8 cellular contexts compared by ENCODE assay signal in the genomic region with DNA sequence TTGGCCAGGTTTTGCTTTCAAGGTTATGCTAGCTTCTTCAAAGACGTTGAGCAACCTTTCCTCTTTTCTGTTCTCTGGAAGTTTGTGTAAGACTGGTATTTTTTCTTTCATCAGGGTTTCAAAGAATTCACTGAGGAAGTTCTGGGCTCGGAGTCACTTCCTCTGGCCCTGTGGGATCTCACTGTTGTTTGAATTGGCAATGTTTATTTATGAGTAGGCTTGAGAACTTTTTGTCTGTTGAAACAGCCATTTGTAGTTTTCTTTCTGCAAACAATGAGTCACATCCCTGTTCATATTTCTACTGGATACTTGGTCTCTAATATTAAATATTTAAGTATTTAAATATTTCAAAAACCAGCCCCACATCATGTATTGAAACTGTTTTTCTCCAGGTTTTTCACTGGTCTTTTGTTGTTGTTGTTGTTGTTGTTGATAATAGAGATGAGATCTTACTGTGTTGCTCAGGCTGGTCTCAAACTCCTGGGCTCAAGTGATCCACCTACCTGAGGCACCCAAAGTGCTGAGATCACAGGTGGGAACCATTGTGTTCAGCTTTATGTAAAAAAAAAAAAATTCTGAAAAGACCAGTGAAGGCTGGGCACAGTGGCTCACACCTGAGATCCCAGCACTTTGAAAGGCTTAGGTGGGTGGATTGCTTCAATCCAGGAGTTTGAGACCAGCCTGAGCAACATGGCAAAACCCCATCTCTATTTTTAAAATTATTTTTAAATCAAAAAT. TPM values are rescaled to one million over a fixed set of nuclear protein-coding genes. Genes with fewer than 3 reads are reported as not detected.
A peak's percentile ranks its signal among the peaks of the same experiment; 100 is the strongest.
DNase-seq lines count a peak whose midpoint lies in the region; ATAC-seq and TF ChIP-seq lines count a peak whose summit lies in the region.

No MANE protein-coding gene starts in this region.

- H3K4me3 Mint-ChIP-seq in stimulated activated naive CD8-positive, alpha-beta T cell treated with anti-CD3 and anti-CD28 coated beads, Interleukin-15, amount 100 ng/mL, for 72 hours = no peak overlapping the region
- no peak overlapping the region for H3K4me3 Mint-ChIP-seq in CD8-positive, alpha-beta memory T cell
- no peak overlapping the region for H3K4me3 Mint-ChIP-seq in effector memory CD8-positive, alpha-beta T cell

- H3K9me3 ChIP-seq in ascending aorta = no peaks in the 10 kb centered on the region
- no peaks in the 10 kb centered on the region for H3K9me3 ChIP-seq in CD8-positive, alpha-beta memory T cell (ENCODE audit: low read length)

- POLR2A ChIA-PET in CD8-positive, alpha-beta memory T cell (lab: Charles Lee) = no interaction called here

- DNase-seq in AG10803 (ENCODE audit: low read depth) = peak; percentile 97
- DNase-seq in LoVo (ENCODE audit: low spot score) = peak; percentile 62
- DNase-seq in ascending aorta (ENCODE audit: low spot score in 2 of 2) = peak in 1 of 2 donors; percentile 89
- peak; percentile 15 for DNase-seq in inferior parietal cortex (ENCODE audit: extremely low spot score)
- DNase-seq in stimulated activated naive CD8-positive, alpha-beta T cell treated with anti-CD3 and anti-CD28 coated beads, Interleukin-15, amount 100 ng/mL, for 72 hours = no peak
- no peak for DNase-seq in CD8-positive, alpha-beta memory T cell
- DNase-seq in activated CD4-positive, alpha-beta T cell treated with anti-CD3 and anti-CD28 coated beads, Interleukin-2, amount 50 U/mL, for 48 hours = no peak
- DNase-seq in effector memory CD8-positive, alpha-beta T cell = no peak

- peaks cover 10 to 25% of the 10 kb centered on the region in 2 donors for H3K4me1 ChIP-seq in ascending aorta
- peaks cover 8% of the 10 kb centered on the region for H3K4me1 ChIP-seq in CD8-positive, alpha-beta memory T cell (ENCODE audit: insufficient read depth, low read length)

- H3K9me3 Mint-ChIP-seq in stimulated activated naive CD8-positive, alpha-beta T cell treated with anti-CD3 and anti-CD28 coated beads, Interleukin-15, amount 100 ng/mL, for 72 hours = no peaks in the 10 kb centered on the region
- H3K9me3 Mint-ChIP-seq in CD8-positive, alpha-beta memory T cell = no peaks in the 10 kb centered on the region
- no peaks in the 10 kb centered on the region for H3K9me3 Mint-ChIP-seq in effector memory CD8-positive, alpha-beta T cell

- H3K36me3 Mint-ChIP-seq in CD8-positive, alpha-beta memory T cell = no peaks in the 10 kb centered on the region
- peaks cover 6% of the 10 kb centered on the region for H3K36me3 Mint-ChIP-seq in effector memory CD8-positive, alpha-beta T cell (ENCODE audit: insufficient read depth)

- H3K27me3 Mint-ChIP-seq in stimulated activated naive CD8-positive, alpha-beta T cell treated with anti-CD3 and anti-CD28 coated beads, Interleukin-15, amount 100 ng/mL, for 72 hours = no peaks in the 10 kb centered on the region
- peaks cover 3 to 7% of the 10 kb centered on the region in 2 donors for H3K27me3 Mint-ChIP-seq in CD8-positive, alpha-beta memory T cell
- H3K27me3 Mint-ChIP-seq in effector memory CD8-positive, alpha-beta T cell = no peaks in the 10 kb centered on the region

- H3K4me1 Mint-ChIP-seq in stimulated activated naive CD8-positive, alpha-beta T cell treated with anti-CD3 and anti-CD28 coated beads, Interleukin-15, amount 100 ng/mL, for 72 hours = peaks cover 19% of the 10 kb centered on the region
- peaks cover 6 to 13% (median 11%) of the 10 kb centered on the region in 3 donors for H3K4me1 Mint-ChIP-seq in CD8-positive, alpha-beta memory T cell
- peaks cover 0 to 3% of the 10 kb centered on the region in 2 donors for H3K4me1 Mint-ChIP-seq in effector memory CD8-positive, alpha-beta T cell (ENCODE audit: low read depth in 2 of 2)

- TF ChIP-seq CTCF in AG10803 (conservative IDR thresholded peaks at IDR 0.05; ENCODE audit: low read length) = no peak
- no peak for TF ChIP-seq CTCF in ascending aorta (IDR thresholded peaks at IDR 0.05)

- H3K27ac Mint-ChIP-seq in stimulated activated naive CD8-positive, alpha-beta T cell treated with anti-CD3 and anti-CD28 coated beads, Interleukin-15, amount 100 ng/mL, for 72 hours = peak overlapping the region; percentile 14 to 19
- H3K27ac Mint-ChIP-seq in CD8-positive, alpha-beta memory T cell = no peak overlapping the region
- no peak overlapping the region for H3K27ac Mint-ChIP-seq in effector memory CD8-positive, alpha-beta T cell

- intact Hi-C loops in ascending aorta (cut with DNase I) = loop anchor here (5.0 kb wide), 1 partner anchor 51 kb away; no protein-coding TSS in a partner anchor

- H3K36me3 ChIP-seq in ascending aorta = no peaks in the 10 kb centered on the region
- no peaks in the 10 kb centered on the region for H3K36me3 ChIP-seq in CD8-positive, alpha-beta memory T cell (ENCODE audit: insufficient read depth, low read length)

- no peaks in the 10 kb centered on the region for H3K27me3 ChIP-seq in ascending aorta
- H3K27me3 ChIP-seq in CD8-positive, alpha-beta memory T cell (ENCODE audit: insufficient read depth, low read length, poor library complexity, severe bottlenecking) = no peaks in the 10 kb centered on the region

- H3K4me3 ChIP-seq in AG10803 (ENCODE audit: low read length) (no peak overlapping the region), ascending aorta (no peak overlapping the region)
- H3K4me3 ChIP-seq in CD8-positive, alpha-beta memory T cell (ENCODE audit: low read length) = no peak overlapping the region

- ATAC-seq in stimulated activated naive CD8-positive, alpha-beta T cell treated with anti-CD3 and anti-CD28 coated beads, Interleukin-15, amount 100 ng/mL, for 72 hours = no peak
- ATAC-seq in effector memory CD8-positive, alpha-beta T cell (replicated peaks) = no peak

- H3K27ac ChIP-seq in ascending aorta = peak overlapping the region; percentile 74 to 87
- H3K27ac ChIP-seq in CD8-positive, alpha-beta memory T cell (ENCODE audit: low read depth, low read length) = no peak overlapping the region

- CTCF ChIA-PET in CD8-positive, alpha-beta memory T cell (lab: Charles Lee) = no interaction called here

RNA-seq across cellular contexts. Expression of gene SUSD2, which starts 26.9 kb away (rescaled TPM):
- 51.0 TPM for total RNA-seq in ascending aorta
- under 1 TPM; 0.31 to 0.48 TPM for total RNA-seq in CD8-positive, alpha-beta memory T cell
- not detected for polyA plus RNA-seq in CD8-positive, alpha-beta memory T cell

RNA-seq across cellular contexts. Expression of gene GGT5, which starts 36.7 kb away (rescaled TPM):
- total RNA-seq in ascending aorta = 238 TPM
- not detected for total RNA-seq in CD8-positive, alpha-beta memory T cell
- not detected for polyA plus RNA-seq in CD8-positive, alpha-beta memory T cell

Comparison
In these comparisons a context has a peak if more than half of its experiments do, and no peak if none do; other contexts are left out.
1. DNase-seq: peak in AG10803 (single experiment), LoVo (single experiment) and inferior parietal cortex (single experiment); none in stimulated activated naive CD8-positive, alpha-beta T cell treated with anti-CD3 and anti-CD28 coated beads, Interleukin-15, amount 100 ng/mL, for 72 hours (0 of 2), CD8-positive, alpha-beta memory T cell (0 of 5), activated CD4-positive, alpha-beta T cell treated with anti-CD3 and anti-CD28 coated beads, Interleukin-2, amount 50 U/mL, for 48 hours (0 of 2) and effector memory CD8-positive, alpha-beta T cell (0 of 3).
2. H3K27ac Mint-ChIP-seq: peak in stimulated activated naive CD8-positive, alpha-beta T cell treated with anti-CD3 and anti-CD28 coated beads, Interleukin-15, amount 100 ng/mL, for 72 hours (2 of 2); none in CD8-positive, alpha-beta memory T cell (0 of 8) and effector memory CD8-positive, alpha-beta T cell (0 of 2).
3. RNA of gene SUSD2, which starts 26.9 kb away (total RNA-seq): 51.0 TPM in ascending aorta (single experiment); 0.31 to 0.48 TPM in CD8-positive, alpha-beta memory T cell; every median in the first group is over 10 times any median in the second.
4. RNA of gene GGT5, which starts 36.7 kb away (total RNA-seq): 238 TPM in ascending aorta (single experiment); not detected in CD8-positive, alpha-beta memory T cell; every median in the first group is over 100 times any median in the second.